In the genomic region with DNA sequence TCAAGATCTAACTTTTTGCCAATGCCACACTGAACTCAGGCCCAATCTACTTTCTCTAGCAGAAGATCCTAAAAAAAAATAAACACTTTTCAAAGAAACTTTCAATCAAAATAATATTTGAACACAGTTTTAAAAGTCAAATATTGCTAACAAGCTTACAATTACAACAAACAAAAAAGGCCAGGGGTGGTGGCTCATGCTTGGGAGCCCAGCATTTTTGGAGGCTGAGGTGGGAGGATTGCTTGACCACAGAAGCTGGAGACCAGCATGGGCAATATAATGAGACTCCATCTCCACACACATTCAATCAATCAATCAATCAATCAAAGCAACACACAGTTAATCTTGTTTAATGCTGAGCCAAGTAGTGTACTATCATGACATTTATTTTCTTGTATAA, we compare ENCODE assay signal across 23 cellular contexts.
DNase-seq lines count a peak whose midpoint lies in the region; ATAC-seq and TF ChIP-seq lines count a peak whose summit lies in the region.
"Had no signal": no experiment of that assay in that cellular context is flagged by ENCODE, and none has a peak within 500 bp of the region (broad histone marks: within the 10 kb centered on the region; RNA-seq: fewer than 3 reads in every experiment).

No MANE protein-coding gene starts in this region.

- H3K9ac ChIP-seq in endodermal cell (ENCODE audit: extremely low read depth, low read length, poor library complexity, severe bottlenecking): no peak overlapping the region
- H3K9ac ChIP-seq in mesendoderm (ENCODE audit: low read length): no peak overlapping the region
- H3K9ac ChIP-seq: BLaER1 had no signal

- H4K8ac ChIP-seq in mesendoderm (ENCODE audit: low read depth, low read length): no peak overlapping the region

- H3K4ac ChIP-seq in mesendoderm (ENCODE audit: low read depth, low read length): no peak overlapping the region

- H3K56ac ChIP-seq in mesendoderm (ENCODE audit: low read length): no peak overlapping the region

- H3K18ac ChIP-seq in mesendoderm (ENCODE audit: low read length): peak overlapping the region; percentile 5

- H3K4me1 Mint-ChIP-seq in endodermal cell (peaks cover 29% of the 10 kb centered on the region), progenitor cell of endocrine pancreas (ENCODE audit: low read depth) (peaks cover 3% of the 10 kb centered on the region)
- H3K4me1 Mint-ChIP-seq: CD14-positive monocyte; CD4-positive, CD25-positive, alpha-beta regulatory T cell; CD8-positive, alpha-beta memory T cell had no signal

- no peak for ATAC-seq in GM18868 (IDR thresholded peaks at IDR 0.05; ENCODE audit: unreplicated experiment)
- ATAC-seq: GM12878 had no signal

- H3K27me3 ChIP-seq in endodermal cell (ENCODE audit: control insufficient read depth, insufficient read depth, low read length, poor library complexity, severe bottlenecking): no peaks in the 10 kb centered on the region
- no peaks in the 10 kb centered on the region for H3K27me3 ChIP-seq in mesendoderm (ENCODE audit: insufficient read depth, low read length, poor library complexity)
- H3K27me3 ChIP-seq: BE2C, BLaER1 had no signal

- H3K4me1 ChIP-seq in endodermal cell (ENCODE audit: control insufficient read depth, insufficient read depth, low read length) (no peaks in the 10 kb centered on the region), mesendoderm (ENCODE audit: control insufficient read depth, low read depth, low read length) (peaks cover 5% of the 10 kb centered on the region)
- H3K4me1 ChIP-seq: BE2C, BLaER1 had no signal

- H3K27me3 Mint-ChIP-seq in endodermal cell (ENCODE audit: insufficient read depth): no peaks in the 10 kb centered on the region
- H3K27me3 Mint-ChIP-seq in progenitor cell of endocrine pancreas: no peaks in the 10 kb centered on the region

- H2BK120ac ChIP-seq in mesendoderm (ENCODE audit: low read depth, low read length): no peak overlapping the region

- H2AK5ac ChIP-seq in mesendoderm (ENCODE audit: low read length): no peak overlapping the region

- H4K5ac ChIP-seq in mesendoderm (ENCODE audit: low read length): no peak overlapping the region

- H2BK15ac ChIP-seq in mesendoderm (replicated peaks; ENCODE audit: low read depth): peak overlapping the region; percentile 78

- no peak overlapping the region for H3K23ac ChIP-seq in mesendoderm (ENCODE audit: low read length)

- H3K9me3 Mint-ChIP-seq in endodermal cell: peaks cover 20% of the 10 kb centered on the region
- H3K9me3 Mint-ChIP-seq in progenitor cell of endocrine pancreas (ENCODE audit: low read depth): peaks cover 9% of the 10 kb centered on the region
- H3K9me3 Mint-ChIP-seq: CD4-positive, CD25-positive, alpha-beta regulatory T cell; CD8-positive, alpha-beta memory T cell had no signal

- H3K36me3 Mint-ChIP-seq in endodermal cell (ENCODE audit: low read depth) (peaks cover 13% of the 10 kb centered on the region), progenitor cell of endocrine pancreas (ENCODE audit: insufficient read depth) (no peaks in the 10 kb centered on the region)
- H3K36me3 Mint-ChIP-seq: CD14-positive monocyte; CD4-positive, alpha-beta memory T cell; CD4-positive, CD25-positive, alpha-beta regulatory T cell; CD8-positive, alpha-beta memory T cell had no signal

- no peaks in the 10 kb centered on the region for H3K36me3 ChIP-seq in endodermal cell (ENCODE audit: control insufficient read depth, insufficient read depth, low read length)
- no peaks in the 10 kb centered on the region for H3K36me3 ChIP-seq in mesendoderm (ENCODE audit: control insufficient read depth, insufficient read depth, low read length)
- H3K36me3 ChIP-seq: BE2C, BLaER1 had no signal

- H3K4me3 Mint-ChIP-seq in endodermal cell (no peak overlapping the region), progenitor cell of endocrine pancreas (ENCODE audit: low read depth) (no peak overlapping the region)
- H3K4me3 Mint-ChIP-seq: CD14-positive monocyte; CD4-positive, alpha-beta memory T cell; CD4-positive, CD25-positive, alpha-beta regulatory T cell; CD8-positive, alpha-beta memory T cell had no signal

- peaks cover 10% of the 10 kb centered on the region for H3K9me3 ChIP-seq in endodermal cell (ENCODE audit: control insufficient read depth, low read length)
- H3K9me3 ChIP-seq: BE2C, BLaER1 had no signal

- H3K79me1 ChIP-seq in mesendoderm (ENCODE audit: low read length): no peaks in the 10 kb centered on the region

- H3K79me2 ChIP-seq in mesendoderm (ENCODE audit: control insufficient read depth, insufficient read depth, low read length): no peaks in the 10 kb centered on the region

- no peak overlapping the region for H3K4me2 ChIP-seq in mesendoderm (ENCODE audit: low read length)
- H3K4me2 ChIP-seq: BLaER1 had no signal

- H3K27ac ChIP-seq in endodermal cell (ENCODE audit: low read depth, low read length) (no peak overlapping the region), mesendoderm (ENCODE audit: low read depth, low read length) (no peak overlapping the region)
- H3K27ac ChIP-seq: BLaER1 had no signal

- TF ChIP-seq CTCF in endodermal cell (conservative IDR thresholded peaks at IDR 0.05) (no peak), progenitor cell of endocrine pancreas (IDR thresholded peaks at IDR 0.05; ENCODE audit: unreplicated experiment) (no peak)

- H3K27ac Mint-ChIP-seq in endodermal cell (no peak overlapping the region), progenitor cell of endocrine pancreas (no peak overlapping the region)
- H3K27ac Mint-ChIP-seq: CD4-positive, alpha-beta memory T cell; CD4-positive, CD25-positive, alpha-beta regulatory T cell; CD8-positive, alpha-beta memory T cell had no signal

- H3K4me3 ChIP-seq in endodermal cell (ENCODE audit: low read length): peak overlapping the region; percentile 11
- H3K4me3 ChIP-seq in mesendoderm (ENCODE audit: low read length): no peak overlapping the region
- H3K4me3 ChIP-seq: BLaER1, GM12878 had no signal

- no peak for DNase-seq in endodermal cell
- no peak for DNase-seq in mesendoderm
- no peak for DNase-seq in progenitor cell of endocrine pancreas (ENCODE audit: low spot score, unreplicated experiment)
- DNase-seq in MV-4-11 (lab: John Stamatoyannopoulos, UW): no peak
- DNase-seq: 8988T; ACHN; BE2C; C1 segment of cervical spinal cord; CD4-positive, alpha-beta memory T cell; CD4-positive, CD25-positive, alpha-beta regulatory T cell; CD8-positive, alpha-beta memory T cell; COR-L47; DMS 273 treated with DMSO at 0.1 percent for 48 hours; DMS153; DMS53; DMS79; DND-41; EL; GDM1 had no signal

- no peak overlapping the region for H2BK5ac ChIP-seq in mesendoderm (ENCODE audit: low read length)
